Comparison of ENCODE assay signal across 22 cellular contexts in genomic region chr10:109029870-109030269, GRCh38.
DNase-seq lines count a peak whose midpoint lies in the region; ATAC-seq and TF ChIP-seq lines count a peak whose summit lies in the region.
"Had no signal": no experiment of that assay in that cellular context is flagged by ENCODE, and none has a peak within 500 bp of the region (broad histone marks: within the 10 kb centered on the region; RNA-seq: fewer than 3 reads in every experiment).

No MANE protein-coding gene starts in this region.

- H3K4me3 ChIP-seq in GM23248 (no peak overlapping the region), sigmoid colon (no peak overlapping the region), body of pancreas (no peak overlapping the region)
- H3K4me3 ChIP-seq: BLaER1 treated with 17β-estradiol and CSF1 and Interleukin-3, amounts not matched to agents 10 nM and 100 nM; SK-N-MC had no signal

- H3K9ac ChIP-seq in GM23248, result no peak overlapping the region
- H3K9ac ChIP-seq: BLaER1 treated with 17β-estradiol and CSF1 and Interleukin-3, amounts not matched to agents 10 nM and 100 nM had no signal

- no peaks in the 10 kb centered on the region for H4K20me1 ChIP-seq in GM23248 (ENCODE audit: insufficient read depth)
- H4K20me1 ChIP-seq: BLaER1 treated with 17β-estradiol and CSF1 and Interleukin-3, amounts not matched to agents 10 nM and 100 nM had no signal

- DNase-seq in GM23248 (peak; percentile 4), sigmoid colon (no peak), body of pancreas (no peak), NCI-H2196 treated with DMSO at 0.1 percent for 48 hours (lab: John Stamatoyannopoulos, UW; ENCODE audit: unreplicated experiment) (no peak)
- DNase-seq in activated naive CD4-positive, alpha-beta T cell (lab: John Stamatoyannopoulos, UW), result no peak
- DNase-seq: DMS153, EL, H7, Karpas-422, MM.1S, NCI-H187 treated with DMSO at 0.1 percent for 48 hours, NCI-H2171, NCI-H510A, NCI-H82, T-cell had no signal

- H3K9me2 ChIP-seq in GM23248 (ENCODE audit: insufficient read depth), result no peaks in the 10 kb centered on the region

- H3K27me3 ChIP-seq in GM23248 (replicated peaks; ENCODE audit: insufficient read depth), result no peaks in the 10 kb centered on the region; the same call in 1 of the 2 replicates
- H3K27me3 ChIP-seq in sigmoid colon, result no peaks in the 10 kb centered on the region
- H3K27me3 ChIP-seq in body of pancreas, result no peaks in the 10 kb centered on the region
- H3K27me3 ChIP-seq: BLaER1 treated with 17β-estradiol and CSF1 and Interleukin-3, amounts not matched to agents 10 nM and 100 nM had no signal

- in situ Hi-C loops in GM23248 (cut with MboI), result no loop called here

- H3K79me2 ChIP-seq in GM23248 (ENCODE audit: insufficient read depth), result no peaks in the 10 kb centered on the region

- no peaks in the 10 kb centered on the region for H3K9me3 ChIP-seq in GM23248 (ENCODE audit: low read depth)
- H3K9me3 ChIP-seq in sigmoid colon, result no peaks in the 10 kb centered on the region
- H3K9me3 ChIP-seq in body of pancreas, result no peaks in the 10 kb centered on the region
- H3K9me3 ChIP-seq: BLaER1 treated with 17β-estradiol and CSF1 and Interleukin-3, amounts not matched to agents 10 nM and 100 nM had no signal

- no peak for TF ChIP-seq CTCF in sigmoid colon (IDR thresholded peaks at IDR 0.05)
- no peak for TF ChIP-seq CTCF in body of pancreas (IDR thresholded peaks at IDR 0.05)

- no peak overlapping the region for H3K4me2 ChIP-seq in GM23248 (ENCODE audit: unreplicated experiment)
- H3K4me2 ChIP-seq: BLaER1 treated with 17β-estradiol and CSF1 and Interleukin-3, amounts not matched to agents 10 nM and 100 nM had no signal

- intact Hi-C loops in sigmoid colon (cut with DNase I) (no loop called here), body of pancreas (cut with DNase I) (no loop called here)

- WGBS in GM23248 (ENCODE audit: low coverage in 1 of 2, low lambda C conversion rate in 2 of 2, missing lambda C conversion rate in 2 of 2), 2 experiments, result 38 to 43% methylated on average over 4 of the region's 4 CpGs
- 70 to 77% methylated on average over 4 of the region's 4 CpGs for WGBS in sigmoid colon, 2 donors
- WGBS in body of pancreas, 2 donors, result 68 to 79% methylated on average over 4 of the region's 4 CpGs

- ATAC-seq in GM18520 (IDR thresholded peaks at IDR 0.05; ENCODE audit: unreplicated experiment), result peak; percentile 75
- peak; percentile 70 for ATAC-seq in HG02870 (IDR thresholded peaks at IDR 0.05; ENCODE audit: unreplicated experiment)
- peak; percentile 71 for ATAC-seq in HG03469 (IDR thresholded peaks at IDR 0.05; ENCODE audit: unreplicated experiment)
- ATAC-seq in body of pancreas, result no peak
- ATAC-seq: Panc1, Right ventricle myocardium inferior, T-cell had no signal

- TF ChIP-seq POLR2A in sigmoid colon (IDR thresholded peaks at IDR 0.05) (no peak), body of pancreas (IDR thresholded peaks at IDR 0.05) (no peak)

- no peak overlapping the region for H3K27ac ChIP-seq in GM23248
- H3K27ac ChIP-seq in sigmoid colon, result no peak overlapping the region
- no peak overlapping the region for H3K27ac ChIP-seq in body of pancreas
- H3K27ac ChIP-seq: BLaER1 treated with 17β-estradiol and CSF1 and Interleukin-3, amounts not matched to agents 10 nM and 100 nM; SK-N-MC had no signal

- no peaks in the 10 kb centered on the region for H3F3A ChIP-seq in GM23248 (ENCODE audit: insufficient read depth)

- no peaks in the 10 kb centered on the region for H3K4me1 ChIP-seq in GM23248 (ENCODE audit: insufficient read depth)
- H3K4me1 ChIP-seq in sigmoid colon, result peaks cover 0 to 6% (median 0%) of the 10 kb centered on the region in 4 donors
- H3K4me1 ChIP-seq in body of pancreas, result no peaks in the 10 kb centered on the region

- no peak overlapping the region for H2AFZ ChIP-seq in GM23248

- H3K36me3 ChIP-seq in GM23248 (ENCODE audit: low read depth) (no peaks in the 10 kb centered on the region), sigmoid colon (no peaks in the 10 kb centered on the region), body of pancreas (replicated peaks in 1 of 2; ENCODE audit: insufficient read depth in 1 of 2, low read depth in 2 of 2) (no peaks in the 10 kb centered on the region)
- H3K36me3 ChIP-seq: BLaER1 treated with 17β-estradiol and CSF1 and Interleukin-3, amounts not matched to agents 10 nM and 100 nM had no signal

- TF ChIP-seq EP300 in sigmoid colon (IDR thresholded peaks at IDR 0.05), result no peak
